5 cellular contexts compared by ENCODE assay signal in genomic region chr3:188643736-188644135, GRCh38.
"Had no signal": no experiment of that assay in that cellular context is flagged by ENCODE, and none has a peak within 500 bp of the region (broad histone marks: within the 10 kb centered on the region; RNA-seq: fewer than 3 reads in every experiment).

No MANE protein-coding gene starts in this region.

- DNase-seq: H9, HCEC 1CT, KG1 had no signal

- H3K4me2 ChIP-seq: GM23338 had no signal

- H3K4me3 Mint-ChIP-seq: GM23338, H9 had no signal

- H3K27ac Mint-ChIP-seq: GM23338 had no signal

- ATAC-seq: GM23338, K562 had no signal

- H2AFZ ChIP-seq: GM23338 had no signal

- H3K4me3 ChIP-seq: GM23338, K562 had no signal

- H3K4me1 Mint-ChIP-seq: GM23338, H9 had no signal
